Comparison of ENCODE assay signal across 23 cellular contexts in the genomic region with DNA sequence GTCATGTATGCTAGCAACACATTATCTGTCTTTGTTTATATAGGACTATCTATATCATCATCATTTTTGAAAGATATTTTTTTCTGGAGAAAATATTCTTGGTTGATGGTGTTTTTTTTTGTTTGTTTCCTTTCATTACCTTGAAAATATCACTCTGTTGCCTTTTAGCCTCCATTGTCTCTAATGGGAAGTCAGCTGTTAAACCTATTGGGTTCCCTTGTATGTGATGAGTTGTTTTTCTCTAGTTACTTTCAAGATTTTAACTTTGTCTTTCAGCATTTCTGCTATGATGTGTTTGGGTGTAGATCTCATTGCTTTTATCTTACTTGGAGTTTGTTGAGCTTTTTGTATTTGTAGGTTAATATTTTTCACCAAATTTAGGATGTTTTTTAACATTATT.
"Had no signal": no experiment of that assay in that cellular context is flagged by ENCODE, and none has a peak within 500 bp of the region (broad histone marks: within the 10 kb centered on the region; RNA-seq: fewer than 3 reads in every experiment).

No MANE protein-coding gene starts in this region.

- DNase-seq: dermis blood vessel endothelial cell; dorsolateral prefrontal cortex; effector CD4-positive, alpha-beta T cell; effector memory CD8-positive, alpha-beta T cell; endodermal cell; foreskin keratinocyte; heart left ventricle; hypothalamus; immature natural killer cell; islet precursor cell; left cardiac atrium; left lung; left ventricle myocardium superior; lower lobe of right lung; mesenchymal stem cell; midbrain had no signal

- H3K9me3 ChIP-seq: gastroesophageal sphincter, left lung, lower lobe of right lung had no signal

- H3K27ac Mint-ChIP-seq: effector memory CD8-positive, alpha-beta T cell; endodermal cell; immature natural killer cell had no signal

- H3K27me3 Mint-ChIP-seq: effector memory CD8-positive, alpha-beta T cell had no signal

- H3K27me3 ChIP-seq: esophagus muscularis mucosa, foreskin keratinocyte, gastroesophageal sphincter, heart left ventricle, hepatocyte, left lung had no signal

- H3K4me2 ChIP-seq: hepatocyte had no signal

- H2AFZ ChIP-seq: hepatocyte had no signal

- H3K27ac ChIP-seq: coronary artery, dorsolateral prefrontal cortex, esophagus muscularis mucosa, foreskin keratinocyte, gastroesophageal sphincter, heart left ventricle, hepatocyte, left lung, lower lobe of right lung had no signal

- H3K79me2 ChIP-seq: hepatocyte had no signal

- ATAC-seq: effector memory CD8-positive, alpha-beta T cell; foreskin keratinocyte; gastroesophageal sphincter; heart left ventricle; left cardiac atrium; left lung; left ventricle myocardium superior; lower lobe of right lung had no signal

- H3K4me3 Mint-ChIP-seq: effector memory CD8-positive, alpha-beta T cell; endodermal cell; immature natural killer cell had no signal

- H3K36me3 ChIP-seq: esophagus muscularis mucosa, gastroesophageal sphincter, heart left ventricle, left lung, lower lobe of right lung had no signal

- H3K4me3 ChIP-seq: coronary artery, dorsolateral prefrontal cortex, esophagus muscularis mucosa, gastroesophageal sphincter, heart left ventricle, hepatocyte, left lung, lower lobe of right lung had no signal

- H3K4me1 Mint-ChIP-seq: endodermal cell, immature natural killer cell had no signal

- H3K4me1 ChIP-seq: esophagus muscularis mucosa, foreskin keratinocyte, gastroesophageal sphincter, heart left ventricle, left lung, lower lobe of right lung had no signal

- FAIRE-seq: endometrium, endothelial cell of umbilical vein, frontal cortex had no signal
